ENCODE assay signal across 27 cellular contexts in genomic region chr4:40962551-40963185, GRCh38.
A peak's percentile ranks its signal among the peaks of the same experiment; 100 is the strongest.
DNase-seq lines count a peak whose midpoint lies in the region; ATAC-seq, FAIRE-seq and TF ChIP-seq lines count a peak whose summit lies in the region.
"Had no signal": no experiment of that assay in that cellular context is flagged by ENCODE, and none has a peak within 500 bp of the region (broad histone marks: within the 10 kb centered on the region; RNA-seq: fewer than 3 reads in every experiment).

No MANE protein-coding gene starts in this region.

- dilution Hi-C loops in IMR-90 (cut with HindIII; ENCODE audit: low sequenced_read_pairs, unreplicated experiment), result no loop called here

- in situ Hi-C loops in IMR-90 (cut with MboI; ENCODE audit: low sequenced_read_pairs), result no loop called here

- H3K4me1 ChIP-seq in IMR-90 (ENCODE audit: control insufficient read depth, insufficient read depth, low read length) (peaks cover 13% of the 10 kb centered on the region), H1 (replicated peaks in 1 of 4; ENCODE audit: control insufficient read depth in 3 of 4, insufficient read depth in 4 of 4, low read length in 3 of 4) (peaks cover 0 to 7% (median 2%) of the 10 kb centered on the region in 4 experiments; a peak in 3 of 7 replicates), A673 (ENCODE audit: insufficient read depth, low read length, poor library complexity, severe bottlenecking) (no peaks in the 10 kb centered on the region)

- POLR2A ChIA-PET in IMR-90 (lab: Charles Lee; ENCODE audit: unreplicated experiment), result no interaction called here
- POLR2A ChIA-PET in H1 (lab: Charles Lee; ENCODE audit: partially characterized antibody), result no interaction called here
- POLR2A ChIA-PET in A673 (lab: Charles Lee; ENCODE audit: low non-redundant PET), result no interaction called here

- no peak for TF ChIP-seq CTCF in IMR-90 (conservative IDR thresholded peaks at IDR 0.05; ENCODE audit: low read depth, low read length)
- TF ChIP-seq CTCF in H1 (IDR thresholded peaks at IDR 0.05; ENCODE audit: control extremely low read depth in 1 of 3, insufficient read depth in 1 of 3, low read depth in 1 of 3, low read length in 3 of 3), result no peak
- TF ChIP-seq CTCF in A673 (conservative IDR thresholded peaks at IDR 0.05; ENCODE audit: low read depth, low read length), result no peak

- H4K8ac ChIP-seq in IMR-90 (ENCODE audit: low read depth in 2 of 2, low read length in 2 of 2) (no peak overlapping the region), H1 (ENCODE audit: extremely low read depth, insufficient read depth, low read length) (no peak overlapping the region)

- H2BK120ac ChIP-seq in IMR-90 (ENCODE audit: low read depth, low read length) (no peak overlapping the region), H1 (replicated peaks; ENCODE audit: low read depth, low read length) (no peak overlapping the region)

- H3K4me3 ChIP-seq in IMR-90 (ENCODE audit: insufficient read depth, low read depth, low read length), result no peak overlapping the region
- H3K4me3 ChIP-seq in H1 (ENCODE audit: extremely low read depth in 1 of 4, insufficient read depth in 2 of 4, low read depth in 3 of 4, low read length in 4 of 4), result no peak overlapping the region
- no peak overlapping the region for H3K4me3 ChIP-seq in A673 (ENCODE audit: low read depth, low read length, poor library complexity, severe bottlenecking)

- no CpG with 5 or more reads among the region's 7 CpGs for WGBS in IMR-90 (ENCODE audit: extremely low coverage in 2 of 2, insufficient read length in 1 of 2), 2 experiments
- WGBS in H1 (ENCODE audit: extremely low coverage in 1 of 2, insufficient coverage in 1 of 2, insufficient read length in 1 of 2, insufficient replicate concordance in 2 of 2, low coverage in 1 of 2, low lambda C conversion rate in 2 of 2, missing lambda C conversion rate in 1 of 2), 2 experiments, result 85% methylated on average over 7 of the region's 7 CpGs; no CpG with 5 or more reads in 1 of the 2 experiments

- H4K20me1 ChIP-seq in IMR-90 (ENCODE audit: insufficient read depth, low read length), result no peaks in the 10 kb centered on the region
- H4K20me1 ChIP-seq in H1 (replicated peaks in 1 of 2; ENCODE audit: control insufficient read depth in 1 of 2, insufficient read depth in 2 of 2, low read length in 2 of 2), result no peaks in the 10 kb centered on the region

- H4K91ac ChIP-seq in IMR-90 (ENCODE audit: insufficient read depth, low read depth, low read length) (no peak overlapping the region), H1 (replicated peaks; ENCODE audit: insufficient read length, low read length) (no peak overlapping the region)

- intact Hi-C loops in IMR-90 (cut with micrococcal nuclease) (no loop called here), A673 (cut with micrococcal nuclease; ENCODE audit: unreplicated experiment) (no loop called here)

- no peak overlapping the region for H3K9ac ChIP-seq in IMR-90 (ENCODE audit: low read depth, low read length)
- H3K9ac ChIP-seq in H1 (replicated peaks in 1 of 4; ENCODE audit: extremely low read depth in 1 of 4, low read depth in 3 of 4, low read length in 3 of 4), result no peak overlapping the region

- H3K9me1 ChIP-seq in IMR-90 (ENCODE audit: insufficient read depth, low read length), result peaks cover 4% of the 10 kb centered on the region; the same call in 1 of the 2 replicates

- no peak overlapping the region for H3K23ac ChIP-seq in IMR-90 (ENCODE audit: low read depth, low read length)
- no peak overlapping the region for H3K23ac ChIP-seq in H1 (ENCODE audit: insufficient read length)

- H2BK5ac ChIP-seq in IMR-90 (ENCODE audit: low read depth, low read length, poor library complexity, severe bottlenecking), result no peak overlapping the region
- no peak overlapping the region for H2BK5ac ChIP-seq in H1 (ENCODE audit: low read depth, low read length)

- CTCF ChIA-PET in IMR-90 (lab: Yijun Ruan, JAX) (interaction anchor here (0.7 kb wide), 1 partner anchor 281 kb away, joined by 4 read pairs; no protein-coding TSS in a partner anchor), H1 (lab: Charles Lee; ENCODE audit: partially characterized antibody) (interaction anchor here (0.9 to 2.1 kb wide), 3 partner anchors 14 to 61 kb away, joined by 3 to 5 read pairs (median 3); no protein-coding TSS in a partner anchor), A673 (lab: Charles Lee) (no interaction called here)

- no peaks in the 10 kb centered on the region for H3K23me2 ChIP-seq in H1 (ENCODE audit: low read depth, low read length)

- no peak overlapping the region for H3K4me2 ChIP-seq in IMR-90 (ENCODE audit: low read depth, low read length)
- H3K4me2 ChIP-seq in H1 (ENCODE audit: insufficient read depth in 1 of 2, low read depth in 2 of 2, low read length in 2 of 2), result peak overlapping the region; percentile 9 to 10; a peak in 1 of 4 replicates

- H2BK15ac ChIP-seq in IMR-90 (ENCODE audit: low read depth, low read length), result no peak overlapping the region
- no peak overlapping the region for H2BK15ac ChIP-seq in H1 (ENCODE audit: low read length)

- 0 out of 2 replicates have a peak overlapping the region, but pooled peaks have one; percentile 20 for H3K14ac ChIP-seq in IMR-90 (replicated peaks; ENCODE audit: low read depth, low read length)
- H3K14ac ChIP-seq in H1 (ENCODE audit: insufficient read length), result no peak overlapping the region

- H3K18ac ChIP-seq in IMR-90 (ENCODE audit: low read depth, low read length) (no peak overlapping the region), H1 (ENCODE audit: extremely low read depth, low read length) (no peak overlapping the region)

- TF ChIP-seq POLR2A in IMR-90 (IDR thresholded peaks at IDR 0.05; ENCODE audit: low read depth, low read length) (no peak), H1 (IDR thresholded peaks at IDR 0.05; ENCODE audit: control extremely low read depth in 1 of 2, low read depth in 2 of 2, low read length in 2 of 2) (no peak)

- no peaks in the 10 kb centered on the region for H3K79me2 ChIP-seq in H1 (ENCODE audit: control insufficient read depth in 1 of 2, insufficient read depth in 2 of 2, low read length in 2 of 2)

- no peaks in the 10 kb centered on the region for H3K27me3 ChIP-seq in IMR-90 (ENCODE audit: control insufficient read depth, insufficient read depth, low read length)
- H3K27me3 ChIP-seq in H1 (replicated peaks in 1 of 4; ENCODE audit: control insufficient read depth in 3 of 4, extremely low read depth in 1 of 4, insufficient read depth in 3 of 4, low read length in 3 of 4), result no peaks in the 10 kb centered on the region
- H3K27me3 ChIP-seq in A673 (replicated peaks; ENCODE audit: insufficient read depth, low read depth, low read length, poor library complexity), result no peaks in the 10 kb centered on the region

- H3K56ac ChIP-seq in IMR-90 (ENCODE audit: extremely low read depth, insufficient read depth, low read length) (no peak overlapping the region), H1 (replicated peaks; ENCODE audit: insufficient read length, low read depth, low read length) (no peak overlapping the region)

- H2AFZ ChIP-seq in IMR-90 (replicated peaks; ENCODE audit: low read length, poor library complexity), result no peak overlapping the region
- no peak overlapping the region for H2AFZ ChIP-seq in H1 (ENCODE audit: low read length)

- no peak for ATAC-seq in IMR-90 (ENCODE audit: low read depth)
- ATAC-seq: activated naive CD4-positive, alpha-beta T cell treated with anti-CD3 and anti-CD28 coated beads, Interleukin-2, amount 50 U/mL, for 72 hours; HCT116; T-cell had no signal

- H4K5ac ChIP-seq in IMR-90 (ENCODE audit: low read depth, low read length) (no peak overlapping the region), H1 (ENCODE audit: insufficient read length, low read depth, low read length) (no peak overlapping the region)

- H2BK20ac ChIP-seq in IMR-90 (ENCODE audit: low read depth, low read length), result no peak overlapping the region
- no peak overlapping the region for H2BK20ac ChIP-seq in H1 (ENCODE audit: low read length)

- H3K27ac ChIP-seq in IMR-90 (ENCODE audit: insufficient read depth, low read length) (no peak overlapping the region), H1 (ENCODE audit: low read depth, low read length) (no peak overlapping the region), A673 (ENCODE audit: low read depth, low read length, poor library complexity, severe bottlenecking) (no peak overlapping the region)
- H3K27ac ChIP-seq: 22Rv1 had no signal

- H3K9me3 ChIP-seq in IMR-90 (ENCODE audit: control insufficient read depth, insufficient read depth, low read length) (no peaks in the 10 kb centered on the region; the same call in 1 of the 2 replicates), H1 (ENCODE audit: insufficient read depth in 2 of 2, low read depth in 1 of 2, low read length in 1 of 2) (peaks cover 5 to 7% of the 10 kb centered on the region in 2 experiments; a peak in 3 of 4 replicates), A673 (ENCODE audit: low read depth, low read length, poor library complexity, severe bottlenecking) (no peaks in the 10 kb centered on the region)

- no peak overlapping the region for H2AK5ac ChIP-seq in IMR-90 (ENCODE audit: low read depth, low read length)
- no peak overlapping the region for H2AK5ac ChIP-seq in H1 (ENCODE audit: low read depth, low read length)

- no TSS peak for BruUV-seq in IMR-90 (replicated peaks; lab: Mats Ljungman, UMichigan)
- BruUV-seq in A673 (replicated peaks; lab: Mats Ljungman, UMichigan), result no TSS peak

- FAIRE-seq in H1 (lab: Jason Lieb, UNC), result no peak
- FAIRE-seq: GM12892, small intestine had no signal

- H3K79me1 ChIP-seq in IMR-90 (ENCODE audit: low read depth in 1 of 2, low read length in 2 of 2) (peaks cover 0 to 22% of the 10 kb centered on the region in 2 experiments; a peak in 3 of 4 replicates), H1 (ENCODE audit: low read depth, low read length) (no peaks in the 10 kb centered on the region)

- H3K36me3 ChIP-seq in IMR-90 (ENCODE audit: control insufficient read depth, insufficient read depth, low read length) (peaks cover 2% of the 10 kb centered on the region; the same call in 1 of the 2 replicates), H1 (ENCODE audit: control insufficient read depth in 2 of 4, insufficient read depth in 4 of 4, low read length in 3 of 4) (no peaks in the 10 kb centered on the region), A673 (ENCODE audit: insufficient read depth, low read length, poor library complexity, severe bottlenecking) (no peaks in the 10 kb centered on the region)

- TF ChIP-seq RAD21 in IMR-90 (IDR thresholded peaks at IDR 0.05; ENCODE audit: low read length) (no peak), H1 (IDR thresholded peaks at IDR 0.05 in 1 of 2, conservative IDR thresholded peaks at IDR 0.05 in 1 of 2; ENCODE audit: low read depth in 2 of 2, low read length in 2 of 2) (no peak)

- no peak overlapping the region for H2BK12ac ChIP-seq in H1 (ENCODE audit: low read depth, low read length)

- DNase-seq in NOMO-1 treated with DMSO at 0.1 percent for 48 hours (lab: John Stamatoyannopoulos, UW; ENCODE audit: unreplicated experiment), result peak; percentile 28
- DNase-seq in NOMO-1 treated with dmso at 0.1 percent for 144 hours (lab: John Stamatoyannopoulos, UW; ENCODE audit: unreplicated experiment), result no peak
- no peak for DNase-seq in IMR-90
- DNase-seq in H1 (ENCODE audit: low read depth in 1 of 2, low spot score in 2 of 2), result peak in 1 of 2 experiments; percentile 32
- DNase-seq in left kidney (ENCODE audit: low read depth, low spot score), result peak; percentile 12
- DNase-seq in A673 (ENCODE audit: low spot score), result no peak
- no peak for DNase-seq in dermis blood vessel endothelial cell
- DNase-seq in NCI-H82 (lab: John Stamatoyannopoulos, UW), result no peak
- DNase-seq: activated B cell treated with CpG ODN at 0.5 μM for 24 hours; activated CD4-positive, alpha-beta T cell treated with anti-CD3 and anti-CD28 coated beads, Interleukin-2, amount 50 U/mL, for 1 hour; activated effector memory CD4-positive, alpha-beta T cell treated with Interleukin-2 at 50 U/mL for 16 hours; activated T-cell treated with anti-CD3 and anti-CD28 coated beads, Interleukin-2, amount 50 U/mL, for 1 hour; anterior cingulate cortex; kidney glomerular epithelial cell; mammary epithelial cell; NCI-H1048; NCI-H2171; NCI-H510A; retina; RPMI8226; small intestine; stimulated activated naive CD4-positive, alpha-beta T cell; T-cell had no signal

- TF ChIP-seq EP300 in H1 (IDR thresholded peaks at IDR 0.05; ENCODE audit: borderline replicate concordance in 1 of 2, low read depth in 2 of 2, low read length in 2 of 2), result no peak

- no peak overlapping the region for H2AK9ac ChIP-seq in IMR-90 (replicated peaks; ENCODE audit: low read depth, low read length, poor library complexity)

- H3K4ac ChIP-seq in IMR-90 (ENCODE audit: low read depth, low read length) (no peak overlapping the region), H1 (replicated peaks; ENCODE audit: insufficient read length, low read depth, low read length) (no peak overlapping the region)

Comparison
In these comparisons a context has a peak if more than half of its experiments do, and no peak if none do; other contexts are left out.
1. DNase-seq: peak in NOMO-1 treated with DMSO at 0.1 percent for 48 hours (single experiment) and left kidney (single experiment); none in NOMO-1 treated with dmso at 0.1 percent for 144 hours (single experiment), IMR-90 (single experiment), A673 (single experiment), dermis blood vessel endothelial cell (single experiment) and NCI-H82 (single experiment).